ENCODE assay signal across 1 cellular context in genomic region chr2:202346180-202346579, GRCh38.
TF ChIP-seq lines count a peak whose summit lies in the region.

No MANE protein-coding gene starts in this region.

TF ChIP-seq in HepG2, 621 proteins besides CTCF, POLR2A, EP300 and RAD21 (continued from another document):
- no peak for TF ChIP-seq CSRNP1 (CRISPR knock-in tag; IDR thresholded peaks at IDR 0.05)
- TF ChIP-seq ZNF121 (CRISPR knock-in tag; IDR thresholded peaks at IDR 0.05): peak; percentile 88
- no peak for TF ChIP-seq ZNF768 (CRISPR knock-in tag; IDR thresholded peaks at IDR 0.05)
- TF ChIP-seq PLRG1 (conservative IDR thresholded peaks at IDR 0.05): no peak
- no peak for TF ChIP-seq MYNN (CRISPR knock-in tag; IDR thresholded peaks at IDR 0.05; ENCODE audit: low read depth)
